In the genomic region with DNA sequence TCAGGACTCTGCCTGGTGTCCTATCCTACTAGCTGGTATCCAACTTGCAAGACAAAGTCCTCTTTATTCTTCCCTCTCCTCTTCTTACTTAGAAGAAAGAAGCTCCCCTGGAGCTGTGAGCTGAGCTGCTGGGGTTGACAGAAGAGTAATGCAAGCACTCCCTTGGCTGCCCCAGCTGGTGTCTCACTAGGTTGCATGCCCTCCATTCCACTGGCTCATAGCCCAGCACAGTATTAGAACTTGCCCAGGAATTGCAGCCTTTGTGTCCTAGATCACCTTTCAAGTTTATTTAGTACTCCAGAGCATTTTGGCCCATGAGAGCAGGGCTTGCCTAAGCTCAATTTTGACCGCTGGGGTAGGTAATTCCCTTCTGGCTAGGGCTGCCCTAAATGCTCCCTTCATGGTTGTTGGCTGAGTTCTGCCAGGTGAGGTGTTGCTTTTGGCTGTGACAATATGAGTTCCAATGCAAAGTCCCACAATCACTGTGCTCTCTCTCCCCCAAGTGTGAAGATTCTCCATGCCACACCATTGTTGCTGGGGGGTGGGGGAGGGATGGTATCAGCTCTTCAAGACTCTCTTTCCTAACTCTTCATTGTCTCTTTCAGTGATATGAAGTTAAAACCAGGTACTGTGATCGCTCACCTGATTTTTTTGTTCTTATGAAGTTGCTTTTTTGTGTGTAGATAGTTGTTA, we compare ENCODE assay signal across 17 cellular contexts.
DNase-seq lines count a peak whose midpoint lies in the region; ATAC-seq, FAIRE-seq and TF ChIP-seq lines count a peak whose summit lies in the region.
"Had no signal": no experiment of that assay in that cellular context is flagged by ENCODE, and none has a peak within 500 bp of the region (broad histone marks: within the 10 kb centered on the region; RNA-seq: fewer than 3 reads in every experiment).

No MANE protein-coding gene starts in this region.

- no peaks in the 10 kb centered on the region for H3K27me3 ChIP-seq in BJ (ENCODE audit: control insufficient read depth, insufficient read depth, low read length)
- H3K27me3 ChIP-seq: BLaER1 had no signal

- CTCF ChIA-PET in BJ (lab: Yijun Ruan, JAX) = interaction anchor here (1.0 to 1.9 kb wide), 5 partner anchors 10 to 67 kb away, joined by 3 to 6 read pairs (median 4); no protein-coding TSS in a partner anchor

- no peak for DNase-seq in BJ (ENCODE audit: low read depth)
- DNase-seq in NCI-H226 = peak; percentile 27
- peak; percentile 14 for DNase-seq in fibroblast of pulmonary artery (ENCODE audit: low read depth)
- peak; percentile 32 for DNase-seq in mucosa of gallbladder (ENCODE audit: low spot score)
- no peak for DNase-seq in activated T-cell treated with anti-CD3 and anti-CD28 coated beads, Interleukin-2, amount 50 U/mL, for 24 hours
- no peak for DNase-seq in D721Med (ENCODE audit: insufficient read length, low spot score)
- DNase-seq in GM12891 (ENCODE audit: insufficient read length, low spot score) = no peak
- DNase-seq: activated naive CD8-positive, alpha-beta T cell treated with anti-CD3 and anti-CD28 coated beads, Interleukin-2, amount 10 ng/mL, durations not matched to agents 7 days and 5 days; activated T-cell treated with anti-CD3 and anti-CD28 coated beads, Interleukin-2, amount 50 U/mL, for 4 hours; hippocampal formation; NCI-H2029; NCI-H69; posterior cingulate gyrus had no signal

- POLR2A ChIA-PET in BJ (lab: Charles Lee) = interaction anchor here (0.5 to 0.6 kb wide), 2 partner anchors 500 to 1182 kb away, joined by 3 to 5 read pairs; no protein-coding TSS in a partner anchor

- H3K4me3 Mint-ChIP-seq in activated T-cell treated with anti-CD3 and anti-CD28 coated beads, Interleukin-2, amount 50 U/mL, for 24 hours = no peak overlapping the region
- H3K4me3 Mint-ChIP-seq: activated naive CD8-positive, alpha-beta T cell treated with anti-CD3 and anti-CD28 coated beads, Interleukin-2, amount 10 ng/mL, durations not matched to agents 7 days and 5 days; activated T-cell treated with anti-CD3 and anti-CD28 coated beads, Interleukin-2, amount 50 U/mL, for 4 hours had no signal

- no peaks in the 10 kb centered on the region for H3K4me1 Mint-ChIP-seq in activated T-cell treated with anti-CD3 and anti-CD28 coated beads, Interleukin-2, amount 50 U/mL, for 24 hours (ENCODE audit: low read depth)
- H3K4me1 Mint-ChIP-seq: activated naive CD8-positive, alpha-beta T cell treated with anti-CD3 and anti-CD28 coated beads, Interleukin-2, amount 10 ng/mL, durations not matched to agents 7 days and 5 days had no signal

- H3K4me3 ChIP-seq in BJ (ENCODE audit: low read depth, low read length) (no peak overlapping the region), fibroblast of pulmonary artery (replicated peaks; ENCODE audit: low read depth, low read length) (no peak overlapping the region)
- H3K4me3 ChIP-seq: BLaER1, PC-9, SK-N-MC had no signal

- no peak for ATAC-seq in GM19351 (IDR thresholded peaks at IDR 0.05; ENCODE audit: unreplicated experiment)
- ATAC-seq: activated T-cell treated with anti-CD3 and anti-CD28 coated beads, Interleukin-2, amount 50 U/mL, for 4 hours had no signal

- H3K27me3 Mint-ChIP-seq in activated T-cell treated with anti-CD3 and anti-CD28 coated beads, Interleukin-2, amount 50 U/mL, for 24 hours = no peaks in the 10 kb centered on the region
- H3K27me3 Mint-ChIP-seq: activated naive CD8-positive, alpha-beta T cell treated with anti-CD3 and anti-CD28 coated beads, Interleukin-2, amount 10 ng/mL, durations not matched to agents 7 days and 5 days had no signal

- H3K36me3 ChIP-seq in BJ (ENCODE audit: control insufficient read depth, insufficient read depth, low read length) = no peaks in the 10 kb centered on the region
- H3K36me3 ChIP-seq: BLaER1 had no signal

- H3K9me3 Mint-ChIP-seq in activated T-cell treated with anti-CD3 and anti-CD28 coated beads, Interleukin-2, amount 50 U/mL, for 24 hours = peaks cover under 1% of the 10 kb centered on the region
- H3K9me3 Mint-ChIP-seq: activated naive CD8-positive, alpha-beta T cell treated with anti-CD3 and anti-CD28 coated beads, Interleukin-2, amount 10 ng/mL, durations not matched to agents 7 days and 5 days; activated T-cell treated with anti-CD3 and anti-CD28 coated beads, Interleukin-2, amount 50 U/mL, for 4 hours had no signal

- H3K36me3 Mint-ChIP-seq in activated T-cell treated with anti-CD3 and anti-CD28 coated beads, Interleukin-2, amount 50 U/mL, for 24 hours (ENCODE audit: low read depth) = no peaks in the 10 kb centered on the region
- H3K36me3 Mint-ChIP-seq: activated naive CD8-positive, alpha-beta T cell treated with anti-CD3 and anti-CD28 coated beads, Interleukin-2, amount 10 ng/mL, durations not matched to agents 7 days and 5 days had no signal

- TF ChIP-seq POLR2A in GM12891 (IDR thresholded peaks at IDR 0.05; ENCODE audit: low read depth, low read length) = no peak

- TF ChIP-seq CTCF in BJ (IDR thresholded peaks at IDR 0.05; ENCODE audit: insufficient read depth, low read depth, low read length) (peak; percentile 17; the same call in 1 of the 2 replicates), fibroblast of pulmonary artery (IDR thresholded peaks at IDR 0.05; ENCODE audit: low read length, missing control alignments) (no peak), D721Med (IDR thresholded peaks at IDR 0.05; ENCODE audit: insufficient read depth, missing control alignments) (no peak)

- FAIRE-seq in D721Med (lab: Jason Lieb, UNC) = no peak
- FAIRE-seq in GM12891 (lab: Jason Lieb, UNC) = no peak

- no peak overlapping the region for H3K27ac Mint-ChIP-seq in activated T-cell treated with anti-CD3 and anti-CD28 coated beads, Interleukin-2, amount 50 U/mL, for 24 hours
- H3K27ac Mint-ChIP-seq: activated naive CD8-positive, alpha-beta T cell treated with anti-CD3 and anti-CD28 coated beads, Interleukin-2, amount 10 ng/mL, durations not matched to agents 7 days and 5 days had no signal

TF ChIP-seq in GM12891, 5 proteins besides CTCF, POLR2A, EP300 and RAD21:
- TF ChIP-seq POU2F2 (IDR thresholded peaks at IDR 0.05; ENCODE audit: low read depth, low read length) (no peak), PAX5 (IDR thresholded peaks at IDR 0.05; ENCODE audit: insufficient read depth, low read length, severe bottlenecking) (no peak), TAF1 (IDR thresholded peaks at IDR 0.05; ENCODE audit: low read depth, low read length) (no peak), SPI1 (IDR thresholded peaks at IDR 0.05; ENCODE audit: low read depth, low read length) (no peak), POLR2AphosphoS5 (IDR thresholded peaks at IDR 0.05; ENCODE audit: low read depth, low read length) (no peak)

Comparison
In these comparisons a context has a peak if more than half of its experiments do, and no peak if none do; other contexts are left out.
1. DNase-seq: peak in NCI-H226 (single experiment), fibroblast of pulmonary artery (single experiment) and mucosa of gallbladder (single experiment); none in BJ (single experiment), activated T-cell treated with anti-CD3 and anti-CD28 coated beads, Interleukin-2, amount 50 U/mL, for 24 hours (single experiment), D721Med (single experiment) and GM12891 (single experiment).